ENCODE assay signal across 8 cellular contexts in the genomic region with DNA sequence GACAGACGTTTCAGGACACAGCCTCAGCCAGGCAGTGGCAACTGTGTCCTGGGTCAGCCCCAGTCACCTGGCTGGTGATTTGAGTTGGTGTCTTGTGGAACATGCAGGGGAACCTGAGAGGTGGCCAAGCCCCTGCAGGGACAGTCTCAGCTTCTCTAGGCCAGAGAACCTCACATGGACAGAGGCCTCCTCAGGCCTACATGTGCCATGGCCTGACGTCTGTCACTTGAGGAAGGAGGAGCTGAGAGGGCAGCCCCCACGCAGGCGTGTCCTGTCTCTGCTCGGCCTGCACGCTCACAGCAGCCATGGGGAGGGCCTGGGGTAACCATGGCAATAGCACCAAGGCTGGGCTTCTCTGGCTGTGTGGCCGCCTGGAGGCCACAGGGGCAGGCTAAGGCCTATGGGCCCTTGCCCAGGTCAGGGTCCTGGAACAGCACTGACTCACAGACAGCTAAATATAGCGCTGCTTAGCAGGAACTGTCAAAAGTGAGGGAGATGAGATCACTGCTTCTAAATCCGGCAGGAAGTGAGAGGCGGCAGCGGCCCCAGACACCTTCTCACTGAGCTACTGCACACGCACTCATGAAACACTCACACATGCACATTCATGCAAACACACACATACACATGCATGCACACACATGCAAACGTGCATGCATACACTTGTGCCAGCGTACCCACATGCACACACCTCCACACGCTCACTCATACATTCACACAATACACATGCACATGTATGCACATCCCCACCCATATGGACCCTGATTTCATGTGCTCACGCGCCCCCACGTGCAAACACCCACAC. TPM values are rescaled to one million over a fixed set of nuclear protein-coding genes. Genes with fewer than 3 reads are reported as not detected.
DNase-seq lines count a peak whose midpoint lies in the region; ATAC-seq and TF ChIP-seq lines count a peak whose summit lies in the region.

No MANE protein-coding gene starts in this region.

- H3K9me3 ChIP-seq in Peyer's patch = no peaks in the 10 kb centered on the region

- H3K9me3 Mint-ChIP-seq in type B pancreatic cell (no peaks in the 10 kb centered on the region), progenitor cell of endocrine pancreas (ENCODE audit: low read depth) (no peaks in the 10 kb centered on the region)

- DNase-seq in Peyer's patch (peak; percentile 53 to 70 (median 55)), foreskin fibroblast (peak; percentile 93 to 97), posterior cingulate gyrus (peak in 7 of 10 donors; percentile 44 to 95 (median 79)), type B pancreatic cell (ENCODE audit: extremely low spot score, unreplicated experiment) (no peak), progenitor cell of endocrine pancreas (ENCODE audit: low spot score, unreplicated experiment) (no peak)
- peak; percentile 54 for DNase-seq in activated T-helper 9 cell treated with anti-CD3 and anti-CD28 coated beads, Interleukin-2, amount 50 U/mL, for 16 hours (ENCODE audit: low read depth)

- peak overlapping the region; percentile 6 for H3K4me3 Mint-ChIP-seq in type B pancreatic cell
- no peak overlapping the region for H3K4me3 Mint-ChIP-seq in progenitor cell of endocrine pancreas (ENCODE audit: low read depth)

- H3K36me3 Mint-ChIP-seq in type B pancreatic cell = no peaks in the 10 kb centered on the region
- no peaks in the 10 kb centered on the region for H3K36me3 Mint-ChIP-seq in progenitor cell of endocrine pancreas (ENCODE audit: insufficient read depth)

- peak overlapping the region in 2 of 4 donors; percentile 8 to 15 for H3K4me3 ChIP-seq in Peyer's patch
- no peak overlapping the region for H3K4me3 ChIP-seq in foreskin fibroblast (ENCODE audit: low read depth in 1 of 2, low read length in 2 of 2)

- H3K36me3 ChIP-seq in Peyer's patch = no peaks in the 10 kb centered on the region

- TF ChIP-seq POLR2A in Peyer's patch (IDR thresholded peaks at IDR 0.05) = no peak

- intact Hi-C loops in posterior cingulate gyrus (cut with DNase I) = no loop called here

- peak overlapping the region; percentile 49 to 72 (median 58) for H3K27ac ChIP-seq in Peyer's patch

- ATAC-seq in GM18520 (IDR thresholded peaks at IDR 0.05; ENCODE audit: unreplicated experiment) (peak; percentile 87), HG02970 (IDR thresholded peaks at IDR 0.05; ENCODE audit: low FRiP score, unreplicated experiment) (peak; percentile 75)

- peaks cover 16% of the 10 kb centered on the region for H3K4me1 Mint-ChIP-seq in type B pancreatic cell (ENCODE audit: unreplicated experiment)
- H3K4me1 Mint-ChIP-seq in progenitor cell of endocrine pancreas (ENCODE audit: low read depth) = peaks cover 3% of the 10 kb centered on the region

- peaks cover 0 to 18% (median 11%) of the 10 kb centered on the region in 4 donors for H3K4me1 ChIP-seq in Peyer's patch

- H3K27ac Mint-ChIP-seq in type B pancreatic cell (peak overlapping the region; percentile 31), progenitor cell of endocrine pancreas (no peak overlapping the region)

- H3K27me3 Mint-ChIP-seq in type B pancreatic cell = no peaks in the 10 kb centered on the region
- H3K27me3 Mint-ChIP-seq in progenitor cell of endocrine pancreas = no peaks in the 10 kb centered on the region

- no peaks in the 10 kb centered on the region for H3K27me3 ChIP-seq in Peyer's patch

- TF ChIP-seq CTCF in Peyer's patch (IDR thresholded peaks at IDR 0.05) = peak in 1 of 6 experiments; percentile 2
- TF ChIP-seq CTCF in foreskin fibroblast (IDR thresholded peaks at IDR 0.05; ENCODE audit: low read depth, low read length) = no peak
- no peak for TF ChIP-seq CTCF in type B pancreatic cell (conservative IDR thresholded peaks at IDR 0.05)
- no peak for TF ChIP-seq CTCF in progenitor cell of endocrine pancreas (IDR thresholded peaks at IDR 0.05; ENCODE audit: unreplicated experiment)

RNA-seq across cellular contexts. Expression of a gene that starts 57.0 kb away (rescaled TPM):
- total RNA-seq in Peyer's patch = 10 to 100 TPM; 55.2 to 76.5 (median 67.0) TPM
- 82.4 and 97.4 TPM in 2 replicates for total RNA-seq in type B pancreatic cell (ENCODE audit: low replicate concordance)
- 79.2 and 82.5 TPM in 2 replicates for total RNA-seq in progenitor cell of endocrine pancreas

Comparison
In these comparisons a context has a peak if more than half of its experiments do, and no peak if none do; other contexts are left out.
1. DNase-seq: peak in Peyer's patch (3 of 3), activated T-helper 9 cell treated with anti-CD3 and anti-CD28 coated beads, Interleukin-2, amount 50 U/mL, for 16 hours (single experiment), foreskin fibroblast (2 of 2) and posterior cingulate gyrus (7 of 10); none in type B pancreatic cell (single experiment) and progenitor cell of endocrine pancreas (single experiment).